7 cellular contexts compared by ENCODE assay signal in the genomic region with DNA sequence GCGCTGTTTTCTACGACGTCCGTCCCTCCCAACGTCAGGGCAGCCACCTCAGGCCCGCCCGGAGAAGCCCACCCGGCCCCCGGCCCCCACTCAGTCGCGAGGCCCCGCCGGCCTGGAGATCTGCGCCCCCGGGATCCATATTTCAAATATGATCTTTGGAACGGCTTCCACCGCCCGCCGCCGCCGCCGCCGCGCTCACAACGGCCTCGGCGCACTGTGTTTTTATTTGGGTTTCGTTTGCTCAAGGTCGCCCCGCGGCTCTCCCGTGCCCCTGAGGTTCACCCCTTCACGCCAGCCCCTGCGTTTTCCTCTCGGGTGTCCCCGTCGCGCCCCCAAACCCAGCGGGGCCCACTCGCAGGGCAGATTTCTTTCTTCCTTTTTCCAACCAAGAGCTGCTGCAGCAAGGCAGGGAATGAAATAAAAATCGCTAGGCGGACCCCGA. TPM values are rescaled to one million over a fixed set of nuclear protein-coding genes. Genes with fewer than 3 reads are reported as not detected.
DNase-seq lines count a peak whose midpoint lies in the region; ATAC-seq, FAIRE-seq and TF ChIP-seq lines count a peak whose summit lies in the region.

No MANE protein-coding gene starts in this region.

- no peaks in the 10 kb centered on the region for H3K79me2 ChIP-seq in keratinocyte (ENCODE audit: control insufficient read depth, insufficient read depth, low read length)

- peaks cover 16 to 27% (median 17%) of the 10 kb centered on the region in 3 donors for H3K4me1 Mint-ChIP-seq in IgD-negative memory B cell
- peaks cover 31% of the 10 kb centered on the region for H3K4me1 Mint-ChIP-seq in activated naive CD4-positive, alpha-beta T cell treated with anti-CD3 and anti-CD28 coated beads for 36 hours (ENCODE audit: low read depth)
- peaks cover 40% of the 10 kb centered on the region for H3K4me1 Mint-ChIP-seq in stimulated activated naive CD8-positive, alpha-beta T cell treated with anti-CD3 and anti-CD28 coated beads, Interleukin-15, amount 100 ng/mL, for 72 hours

- H3K36me3 ChIP-seq in keratinocyte (ENCODE audit: control insufficient read depth in 2 of 2, extremely low read depth in 1 of 2, insufficient read depth in 2 of 2, low read length in 2 of 2) (no peaks in the 10 kb centered on the region), kidney (ENCODE audit: control insufficient read depth in 1 of 2, insufficient read depth in 2 of 2, low read length in 2 of 2) (no peaks in the 10 kb centered on the region)

- H3K4me3 Mint-ChIP-seq in IgD-negative memory B cell = peak overlapping the region; percentile 72 to 96 (median 91)
- H3K4me3 Mint-ChIP-seq in activated naive CD4-positive, alpha-beta T cell treated with anti-CD3 and anti-CD28 coated beads for 36 hours = peak overlapping the region; percentile 66
- H3K4me3 Mint-ChIP-seq in stimulated activated naive CD8-positive, alpha-beta T cell treated with anti-CD3 and anti-CD28 coated beads, Interleukin-15, amount 100 ng/mL, for 72 hours = peak overlapping the region; percentile 85 to 88

- peak overlapping the region; percentile 13 to 61 (median 33) for H3K4me3 ChIP-seq in keratinocyte (ENCODE audit: control insufficient read depth in 2 of 3, extremely low read depth in 1 of 3, insufficient read depth in 2 of 3, low read depth in 1 of 3, low read length in 3 of 3)
- H3K4me3 ChIP-seq in kidney (ENCODE audit: low read length in 2 of 2) = peak overlapping the region in 1 of 2 donors; percentile 63

- peaks cover 46% of the 10 kb centered on the region for H3K27me3 ChIP-seq in keratinocyte (ENCODE audit: control insufficient read depth, extremely low read depth, insufficient read depth, low read length)

- H3K27ac ChIP-seq in keratinocyte (ENCODE audit: control insufficient read depth, insufficient read depth, low read length) (no peak overlapping the region), kidney (ENCODE audit: low read depth in 2 of 2, low read length in 2 of 2) (no peak overlapping the region)

- intact Hi-C loops in activated naive CD4-positive, alpha-beta T cell treated with anti-CD3 and anti-CD28 coated beads for 36 hours (cut with micrococcal nuclease) = loop anchor here (2.0 to 5.0 kb wide), 3 partner anchors 89 to 129 kb away; no protein-coding TSS in a partner anchor
- intact Hi-C loops in kidney (cut with DNase I) = no loop called here

- peaks cover 36% of the 10 kb centered on the region for H3K27me3 Mint-ChIP-seq in IgD-negative memory B cell
- H3K27me3 Mint-ChIP-seq in activated naive CD4-positive, alpha-beta T cell treated with anti-CD3 and anti-CD28 coated beads for 36 hours (ENCODE audit: low read depth) = peaks cover 46% of the 10 kb centered on the region
- H3K27me3 Mint-ChIP-seq in stimulated activated naive CD8-positive, alpha-beta T cell treated with anti-CD3 and anti-CD28 coated beads, Interleukin-15, amount 100 ng/mL, for 72 hours = peaks cover 79% of the 10 kb centered on the region

- CTCF ChIA-PET in activated naive CD4-positive, alpha-beta T cell treated with anti-CD3 and anti-CD28 coated beads for 36 hours (lab: Charles Lee) = interaction anchor here (1.4 to 1.6 kb wide), 2 partner anchors 26 to 78 kb away, joined by 3 to 4 read pairs; no protein-coding TSS in a partner anchor

- peak overlapping the region; percentile 65 for H3K4me2 ChIP-seq in keratinocyte (ENCODE audit: control insufficient read depth, extremely low read depth, insufficient read depth, low read depth, low read length)

- H3K9me1 ChIP-seq in keratinocyte (ENCODE audit: control insufficient read depth, extremely low read depth, insufficient read depth, low read length) = no peaks in the 10 kb centered on the region

- TF ChIP-seq CTCF in keratinocyte (optimal IDR thresholded peaks at IDR 0.05 in 1 of 3, IDR thresholded peaks at IDR 0.05 in 1 of 3, conservative IDR thresholded peaks at IDR 0.05 in 1 of 3; ENCODE audit: extremely low read depth in 1 of 3, insufficient read depth in 2 of 3, low read length in 3 of 3) = no peak
- TF ChIP-seq CTCF in kidney (IDR thresholded peaks at IDR 0.05; ENCODE audit: borderline replicate concordance, extremely low read depth, insufficient read depth) = no peak

- no peak for DNase-seq in activated naive CD4-positive, alpha-beta T cell treated with anti-CD3 and anti-CD28 coated beads for 36 hours
- DNase-seq in keratinocyte (ENCODE audit: low read depth, low spot score) (no peak), kidney (no peak), NCI-H2227 treated with DMSO at 0.1 percent for 48 hours (lab: John Stamatoyannopoulos, UW) (no peak), NCI-H1105 (lab: John Stamatoyannopoulos, UW) (no peak)
- peak; percentile 32 for DNase-seq in stimulated activated naive CD8-positive, alpha-beta T cell treated with anti-CD3 and anti-CD28 coated beads, Interleukin-15, amount 100 ng/mL, for 72 hours

- dilution Hi-C loops in keratinocyte (cut with MboI; ENCODE audit: extremely low pct_ligation_motif_present, low sequenced_read_pairs) = no loop called here

- peak overlapping the region; percentile 22 for H3K9ac ChIP-seq in keratinocyte (ENCODE audit: control insufficient read depth, extremely low read depth, insufficient read depth, low read length)
- peak overlapping the region in 1 of 2 donors; percentile 46 for H3K9ac ChIP-seq in kidney (ENCODE audit: low read length in 2 of 2)

- no peak for ATAC-seq in stimulated activated naive CD8-positive, alpha-beta T cell treated with anti-CD3 and anti-CD28 coated beads, Interleukin-15, amount 100 ng/mL, for 72 hours

- H3K27ac Mint-ChIP-seq in IgD-negative memory B cell = peak overlapping the region in 2 of 3 donors; percentile 90 to 92
- no peak overlapping the region for H3K27ac Mint-ChIP-seq in activated naive CD4-positive, alpha-beta T cell treated with anti-CD3 and anti-CD28 coated beads for 36 hours
- peak overlapping the region in 1 of 2 donors; percentile 46 for H3K27ac Mint-ChIP-seq in stimulated activated naive CD8-positive, alpha-beta T cell treated with anti-CD3 and anti-CD28 coated beads, Interleukin-15, amount 100 ng/mL, for 72 hours

- H2AFZ ChIP-seq in keratinocyte (ENCODE audit: control insufficient read depth, low read length) = peak overlapping the region; percentile 40

- H3K9me3 ChIP-seq in keratinocyte (ENCODE audit: control insufficient read depth, low read depth, low read length) (no peaks in the 10 kb centered on the region), kidney (ENCODE audit: control insufficient read depth in 1 of 2, low read length in 2 of 2) (no peaks in the 10 kb centered on the region)

- FAIRE-seq in keratinocyte (lab: Jason Lieb, UNC) (no peak), kidney (lab: Jason Lieb, UNC) (no peak)

- no peaks in the 10 kb centered on the region for H4K20me1 ChIP-seq in keratinocyte (ENCODE audit: control insufficient read depth, extremely low read depth, insufficient read depth, low read length)

- H3K4me1 ChIP-seq in keratinocyte (ENCODE audit: control insufficient read depth, extremely low read depth, insufficient read depth, low read length) (peaks cover 21% of the 10 kb centered on the region), kidney (ENCODE audit: control insufficient read depth in 1 of 2, insufficient read depth in 1 of 2, low read depth in 1 of 2, low read length in 2 of 2) (peaks cover 0 to 16% of the 10 kb centered on the region in 2 donors)

- no peaks in the 10 kb centered on the region for H3K36me3 Mint-ChIP-seq in IgD-negative memory B cell
- H3K36me3 Mint-ChIP-seq in activated naive CD4-positive, alpha-beta T cell treated with anti-CD3 and anti-CD28 coated beads for 36 hours (ENCODE audit: low read depth) = no peaks in the 10 kb centered on the region

- peaks cover 0 to 3% (median 0%) of the 10 kb centered on the region in 3 donors for H3K9me3 Mint-ChIP-seq in IgD-negative memory B cell
- H3K9me3 Mint-ChIP-seq in activated naive CD4-positive, alpha-beta T cell treated with anti-CD3 and anti-CD28 coated beads for 36 hours = no peaks in the 10 kb centered on the region
- H3K9me3 Mint-ChIP-seq in stimulated activated naive CD8-positive, alpha-beta T cell treated with anti-CD3 and anti-CD28 coated beads, Interleukin-15, amount 100 ng/mL, for 72 hours = no peaks in the 10 kb centered on the region

RNA-seq across cellular contexts. Expression of a gene that starts 4.3 kb away (rescaled TPM):
- polyA plus RNA-seq in IgD-negative memory B cell (4.1 TPM), keratinocyte (5.4 to 11.0 TPM (median 7.0 TPM) in 3 replicates), kidney (ENCODE audit: insufficient read depth, low read depth, low replicate concordance) (7.1 TPM)
- total RNA-seq in activated naive CD4-positive, alpha-beta T cell treated with anti-CD3 and anti-CD28 coated beads for 36 hours = 10 to 100 TPM; 22.7 to 26.3 TPM
- polyA plus RNA-seq in keratinocyte (2011; ENCODE audit: low read depth) = 26.5 TPM
- 3.5 and 6.7 TPM in 2 replicates for polyA plus RNA-seq in keratinocyte (2011; cell fraction: cytosol; rRNA removed)
- polyA plus RNA-seq in keratinocyte (2011; cell fraction: nucleus; rRNA removed) = 9.5 and 9.7 TPM in 2 replicates
- polyA plus RNA-seq in keratinocyte (2012; ENCODE audit: low replicate concordance) = 8.2 and 21.9 TPM in 2 replicates
- polyA minus RNA-seq in keratinocyte = 1.8 to 6.5 TPM (median 2.7 TPM) in 3 replicates
- 17.5 TPM for polyA minus RNA-seq in keratinocyte (2011; cell fraction: cytosol; rRNA and poly(A)+ RNA removed)
- 12.8 and 12.9 TPM in 2 replicates for polyA minus RNA-seq in keratinocyte (2011; cell fraction: nucleus; rRNA and poly(A)+ RNA removed)
- total RNA-seq in kidney = 26.8 TPM

RNA-seq across cellular contexts. Expression of a gene that starts 46.6 kb away (rescaled TPM):
- 3.2 TPM for polyA plus RNA-seq in IgD-negative memory B cell
- 1 to 10 TPM; 3.8 to 3.9 TPM for total RNA-seq in activated naive CD4-positive, alpha-beta T cell treated with anti-CD3 and anti-CD28 coated beads for 36 hours
- polyA plus RNA-seq in keratinocyte = 0.22 to 0.49 TPM (median 0.24 TPM) in 3 replicates
- 0.31 TPM for polyA plus RNA-seq in keratinocyte (2011; ENCODE audit: low read depth)
- 0.29 and 0.86 TPM in 2 replicates for polyA plus RNA-seq in keratinocyte (2011; cell fraction: cytosol; rRNA removed)
- 0.67 and 1.5 TPM in 2 replicates for polyA plus RNA-seq in keratinocyte (2011; cell fraction: nucleus; rRNA removed)
- 2.2 and 2.8 TPM in 2 replicates for polyA plus RNA-seq in keratinocyte (2012; ENCODE audit: low replicate concordance)
- 0.13 to 0.38 TPM (median 0.36 TPM) in 3 replicates for polyA minus RNA-seq in keratinocyte
- polyA minus RNA-seq in keratinocyte (2011; cell fraction: cytosol; rRNA and poly(A)+ RNA removed) = not detected
- polyA minus RNA-seq in keratinocyte (2011; cell fraction: nucleus; rRNA and poly(A)+ RNA removed) = 0.53 and 1.9 TPM in 2 replicates
- 6.2 TPM for total RNA-seq in kidney
- 3.5 TPM for polyA plus RNA-seq in kidney (ENCODE audit: insufficient read depth, low read depth, low replicate concordance)

Comparison
In these comparisons a context has a peak if more than half of its experiments do, and no peak if none do; other contexts are left out.
1. DNase-seq: peak in stimulated activated naive CD8-positive, alpha-beta T cell treated with anti-CD3 and anti-CD28 coated beads, Interleukin-15, amount 100 ng/mL, for 72 hours (2 of 2); none in activated naive CD4-positive, alpha-beta T cell treated with anti-CD3 and anti-CD28 coated beads for 36 hours (single experiment), keratinocyte (single experiment), kidney (single experiment), NCI-H2227 treated with DMSO at 0.1 percent for 48 hours (single experiment) and NCI-H1105 (single experiment).
2. Peak in every context shown above with its lines, with median percentiles within 50 percentile points of each other: H3K4me3 Mint-ChIP-seq.